Comparison of ENCODE assay signal across 22 cellular contexts in genomic region chr21:42091899-42092508, GRCh38. TPM values are rescaled to one million over a fixed set of nuclear protein-coding genes. Genes with fewer than 3 reads are reported as not detected.
DNase-seq lines count a peak whose midpoint lies in the region; ATAC-seq and TF ChIP-seq lines count a peak whose summit lies in the region.
"Had no signal": no experiment of that assay in that cellular context is flagged by ENCODE, and none has a peak within 500 bp of the region (broad histone marks: within the 10 kb centered on the region; RNA-seq: fewer than 3 reads in every experiment).

No MANE protein-coding gene starts in this region.

- CTCF ChIA-PET in IMR-90 (lab: Yijun Ruan, JAX), result no interaction called here

- no peaks in the 10 kb centered on the region for H3K79me2 ChIP-seq in parathyroid adenoma

- no peak overlapping the region for H2AK9ac ChIP-seq in IMR-90 (replicated peaks; ENCODE audit: low read depth, low read length, poor library complexity)

- H3K14ac ChIP-seq in IMR-90 (replicated peaks; ENCODE audit: low read depth, low read length), result no peak overlapping the region

- no peak for TF ChIP-seq POLR2A in IMR-90 (IDR thresholded peaks at IDR 0.05; ENCODE audit: low read depth, low read length)

- H3K9me3 Mint-ChIP-seq in glutamatergic neuron (ENCODE audit: unreplicated experiment), result peaks cover 2% of the 10 kb centered on the region
- H3K9me3 Mint-ChIP-seq: activated naive CD4-positive, alpha-beta T cell treated with anti-CD3 and anti-CD28 coated beads for 36 hours had no signal

- in situ Hi-C loops in IMR-90 (cut with MboI; ENCODE audit: low sequenced_read_pairs), result loop anchor here (10.0 kb wide), 1 partner anchor 157 kb away; no protein-coding TSS in a partner anchor

- peak; percentile 78 for DNase-seq in DMS79 (lab: John Stamatoyannopoulos, UW)
- DNase-seq in IMR-90, result no peak
- peak; percentile 47 for DNase-seq in glutamatergic neuron
- no peak for DNase-seq in COR-L47 (lab: John Stamatoyannopoulos, UW)
- no peak for DNase-seq in activated effector memory CD4-positive, alpha-beta T cell treated with Interleukin-2 at 50 U/mL for 16 hours
- DNase-seq in activated effector memory CD4-positive, alpha-beta T cell treated with anti-CD3 and anti-CD28 coated beads, Interleukin-2, amount 50 U/mL, for 16 hours, result no peak
- DNase-seq: activated CD4-positive, alpha-beta T cell treated with anti-CD3 and anti-CD28 coated beads, Interleukin-2, amount 50 U/mL, for 4 hours; activated naive CD4-positive, alpha-beta T cell treated with anti-CD3 and anti-CD28 coated beads for 36 hours; activated T-cell treated with anti-CD3 and anti-CD28 coated beads, Interleukin-2, amount 50 U/mL, for 1 hour; CD8-positive, alpha-beta memory T cell; islet precursor cell; mammary epithelial cell; naive B cell; NCI-H1105 treated with DMSO at 0.1 percent for 48 hours; ovary; SHP77; sigmoid colon; stimulated activated naive B cell treated with anti-CD40 and anti-IgM and Interleukin-4, amounts not matched to agents 10 μg/mL and 1 μg/mL and 100 μg/mL, for 72 hours; T-helper 1 cell had no signal

- no peak overlapping the region for H2BK20ac ChIP-seq in IMR-90 (ENCODE audit: low read depth, low read length)

- H3K27ac ChIP-seq in IMR-90 (ENCODE audit: insufficient read depth, low read length) (no peak overlapping the region), parathyroid adenoma (no peak overlapping the region)
- H3K27ac ChIP-seq: heart left ventricle, ovary, sigmoid colon had no signal

- dilution Hi-C loops in IMR-90 (cut with HindIII; ENCODE audit: low sequenced_read_pairs, unreplicated experiment), result no loop called here

- no peak overlapping the region for H2BK15ac ChIP-seq in IMR-90 (ENCODE audit: low read depth, low read length)

- H4K20me1 ChIP-seq in IMR-90 (ENCODE audit: insufficient read depth, low read length), result no peaks in the 10 kb centered on the region

- ATAC-seq in IMR-90 (ENCODE audit: low read depth), result no peak
- ATAC-seq: stimulated activated naive B cell treated with anti-CD40 and anti-IgM and Interleukin-4, amounts not matched to agents 10 μg/mL and 1 μg/mL and 100 μg/mL, for 72 hours had no signal

- H3K4me3 Mint-ChIP-seq in glutamatergic neuron (ENCODE audit: unreplicated experiment), result peak overlapping the region; percentile 30
- H3K4me3 Mint-ChIP-seq: activated naive CD4-positive, alpha-beta T cell treated with anti-CD3 and anti-CD28 coated beads for 36 hours; CD8-positive, alpha-beta memory T cell; stimulated activated naive B cell treated with anti-CD40 and anti-IgM and Interleukin-4, amounts not matched to agents 10 μg/mL and 1 μg/mL and 100 μg/mL, for 72 hours had no signal

- POLR2A ChIA-PET in IMR-90 (lab: Charles Lee; ENCODE audit: unreplicated experiment), result no interaction called here

- H4K5ac ChIP-seq in IMR-90 (ENCODE audit: low read depth, low read length), result no peak overlapping the region

- intact Hi-C loops in IMR-90 (cut with micrococcal nuclease), result no loop called here

- peak overlapping the region; percentile 65 for H3K27ac Mint-ChIP-seq in glutamatergic neuron (ENCODE audit: unreplicated experiment)
- H3K27ac Mint-ChIP-seq: activated naive CD4-positive, alpha-beta T cell treated with anti-CD3 and anti-CD28 coated beads for 36 hours; stimulated activated naive B cell treated with anti-CD40 and anti-IgM and Interleukin-4, amounts not matched to agents 10 μg/mL and 1 μg/mL and 100 μg/mL, for 72 hours had no signal

- H3K36me3 Mint-ChIP-seq in glutamatergic neuron (ENCODE audit: unreplicated experiment), result peaks cover 5% of the 10 kb centered on the region

- peaks cover 6% of the 10 kb centered on the region for H3K4me1 Mint-ChIP-seq in glutamatergic neuron (ENCODE audit: low read depth, unreplicated experiment)

- H3K4me1 ChIP-seq in IMR-90 (ENCODE audit: control insufficient read depth, insufficient read depth, low read length), result peaks cover 10% of the 10 kb centered on the region
- H3K4me1 ChIP-seq in parathyroid adenoma, result no peaks in the 10 kb centered on the region
- H3K4me1 ChIP-seq: sigmoid colon had no signal

- no TSS peak for BruUV-seq in IMR-90 (replicated peaks; lab: Mats Ljungman, UMichigan)

- H3K27me3 ChIP-seq in IMR-90 (ENCODE audit: control insufficient read depth, insufficient read depth, low read length) (peaks cover 2% of the 10 kb centered on the region; the same call in 1 of the 2 replicates), parathyroid adenoma (ENCODE audit: control insufficient read depth, insufficient read depth, low read length) (no peaks in the 10 kb centered on the region)
- H3K27me3 ChIP-seq: ovary, sigmoid colon had no signal

- no peak overlapping the region for H3K23ac ChIP-seq in IMR-90 (ENCODE audit: low read depth, low read length)

- H2BK120ac ChIP-seq in IMR-90 (ENCODE audit: low read depth, low read length), result no peak overlapping the region

- no peak overlapping the region for H4K8ac ChIP-seq in IMR-90 (ENCODE audit: low read depth in 2 of 2, low read length in 2 of 2)

- no peak overlapping the region; the same call in 1 of the 2 replicates for H3K18ac ChIP-seq in IMR-90 (ENCODE audit: low read depth, low read length)

- H3K9me3 ChIP-seq in IMR-90 (ENCODE audit: control insufficient read depth, insufficient read depth, low read length) (peaks cover 7% of the 10 kb centered on the region), parathyroid adenoma (ENCODE audit: control insufficient read depth, low read length) (no peaks in the 10 kb centered on the region)
- H3K9me3 ChIP-seq: sigmoid colon had no signal

- H3K4me3 ChIP-seq in IMR-90 (ENCODE audit: insufficient read depth, low read depth, low read length) (no peak overlapping the region), parathyroid adenoma (ENCODE audit: low read depth, low read length) (no peak overlapping the region)
- H3K4me3 ChIP-seq: heart left ventricle, ovary, sigmoid colon had no signal

- H2BK5ac ChIP-seq in IMR-90 (ENCODE audit: low read depth, low read length, poor library complexity, severe bottlenecking), result no peak overlapping the region

- H3K9me1 ChIP-seq in IMR-90 (ENCODE audit: insufficient read depth, low read length), result peaks cover 6% of the 10 kb centered on the region

- H3K4me2 ChIP-seq in IMR-90 (ENCODE audit: low read depth, low read length) (no peak overlapping the region), parathyroid adenoma (ENCODE audit: low read length) (peak overlapping the region; percentile 15)

- H4K91ac ChIP-seq in IMR-90 (ENCODE audit: insufficient read depth, low read depth, low read length), result no peak overlapping the region

- H3K36me3 ChIP-seq in IMR-90 (ENCODE audit: control insufficient read depth, insufficient read depth, low read length) (no peaks in the 10 kb centered on the region), parathyroid adenoma (ENCODE audit: control insufficient read depth, insufficient read depth, low read length) (no peaks in the 10 kb centered on the region)
- H3K36me3 ChIP-seq: heart left ventricle, ovary, sigmoid colon had no signal

- no peak overlapping the region for H3K9ac ChIP-seq in IMR-90 (ENCODE audit: low read depth, low read length)
- no peak overlapping the region for H3K9ac ChIP-seq in parathyroid adenoma

- H3K56ac ChIP-seq in IMR-90 (ENCODE audit: extremely low read depth, insufficient read depth, low read length), result no peak overlapping the region

- 0 out of 2 replicates have a peak overlapping the region, but pooled peaks have one; percentile 5 for H3K4ac ChIP-seq in IMR-90 (ENCODE audit: low read depth, low read length)

- peak overlapping the region; percentile 75; the same call in 1 of the 2 replicates for H2AK5ac ChIP-seq in IMR-90 (ENCODE audit: low read depth, low read length)

- 59% methylated on average over 8 of the region's 14 CpGs; no CpG with 5 or more reads in 1 of the 2 experiments for WGBS in IMR-90 (ENCODE audit: extremely low coverage in 2 of 2, insufficient read length in 1 of 2), 2 experiments

- TF ChIP-seq RAD21 in IMR-90 (IDR thresholded peaks at IDR 0.05; ENCODE audit: low read length), result no peak

- TF ChIP-seq CTCF in IMR-90 (conservative IDR thresholded peaks at IDR 0.05; ENCODE audit: low read depth, low read length) (no peak), glutamatergic neuron (IDR thresholded peaks at IDR 0.05; ENCODE audit: partially characterized antibody, unreplicated experiment) (no peak), parathyroid adenoma (IDR thresholded peaks at IDR 0.05) (no peak)

- H3K79me1 ChIP-seq in IMR-90 (ENCODE audit: low read depth in 1 of 2, low read length in 2 of 2), result no peaks in the 10 kb centered on the region

- no peaks in the 10 kb centered on the region for H3K27me3 Mint-ChIP-seq in glutamatergic neuron (ENCODE audit: unreplicated experiment)

- H2AFZ ChIP-seq in IMR-90 (replicated peaks; ENCODE audit: low read length, poor library complexity) (no peak overlapping the region), parathyroid adenoma (no peak overlapping the region)

TF ChIP-seq in IMR-90, 13 proteins besides CTCF, POLR2A, EP300 and RAD21 (continues in another document):
- no peak for TF ChIP-seq ELK1 (IDR thresholded peaks at IDR 0.05; ENCODE audit: borderline replicate concordance, low read depth, low read length)
- TF ChIP-seq MAZ (IDR thresholded peaks at IDR 0.05; ENCODE audit: borderline replicate concordance, low read depth, low read length), result no peak
- no peak for TF ChIP-seq USF2 (IDR thresholded peaks at IDR 0.05; ENCODE audit: low read depth, low read length)
- TF ChIP-seq SMC3 (IDR thresholded peaks at IDR 0.05; ENCODE audit: low read depth, low read length), result no peak
- TF ChIP-seq MAFK (IDR thresholded peaks at IDR 0.05; ENCODE audit: low read depth, low read length), result no peak
- TF ChIP-seq CHD1 (IDR thresholded peaks at IDR 0.05; ENCODE audit: low read depth, low read length), result no peak

RNA-seq across cellular contexts. Expression of gene UMODL1, which starts 20.9 kb away (rescaled TPM):
- not detected in 2 replicates for total RNA-seq in IMR-90 (2012; rRNA removed)
- 0.02 TPM in 1 of 2 replicates, not detected in the other for polyA plus RNA-seq in IMR-90 (2012; rRNA removed)
- polyA plus RNA-seq in IMR-90 (2012; cell fraction: cytosol; rRNA removed), result 0.03 TPM in 1 of 2 replicates, not detected in the other
- polyA plus RNA-seq in IMR-90 (2012; cell fraction: nucleus; rRNA removed; ENCODE audit: low replicate concordance), result 0.04 and 0.07 TPM in 2 replicates
- total RNA-seq in glutamatergic neuron (ENCODE audit: unreplicated experiment), result not detected
- total RNA-seq: activated naive CD4-positive, alpha-beta T cell treated with anti-CD3 and anti-CD28 coated beads for 36 hours; HT1080; sigmoid colon had no signal
- polyA plus RNA-seq: CD8-positive, alpha-beta memory T cell; heart left ventricle; mammary epithelial cell had no signal

Comparison
In these comparisons a context has a peak if more than half of its experiments do, and no peak if none do; other contexts are left out.
1. DNase-seq: peak in DMS79 (single experiment) and glutamatergic neuron (single experiment); none in IMR-90 (single experiment), COR-L47 (single experiment), activated effector memory CD4-positive, alpha-beta T cell treated with Interleukin-2 at 50 U/mL for 16 hours (single experiment) and activated effector memory CD4-positive, alpha-beta T cell treated with anti-CD3 and anti-CD28 coated beads, Interleukin-2, amount 50 U/mL, for 16 hours (single experiment).